ENCODE assay signal across 12 cellular contexts in genomic region chr5:175457466-175457865, GRCh38. TPM values are rescaled to one million over a fixed set of nuclear protein-coding genes. Genes with fewer than 3 reads are reported as not detected.
DNase-seq lines count a peak whose midpoint lies in the region; ATAC-seq and TF ChIP-seq lines count a peak whose summit lies in the region.
"Had no signal": no experiment of that assay in that cellular context is flagged by ENCODE, and none has a peak within 500 bp of the region (broad histone marks: within the 10 kb centered on the region; RNA-seq: fewer than 3 reads in every experiment).

No MANE protein-coding gene starts in this region.

- H3K4me3 Mint-ChIP-seq in activated CD4-positive, alpha-beta T cell treated with anti-CD3 and anti-CD28 coated beads, Interleukin-2, amount 10 ng/mL, durations not matched to agents 7 days and 5 days, result no peak overlapping the region
- H3K4me3 Mint-ChIP-seq: CD8-positive, alpha-beta memory T cell had no signal

- no peaks in the 10 kb centered on the region for H3K9me3 ChIP-seq in MM.1S (replicated peaks; ENCODE audit: insufficient read depth, low read length)
- H3K9me3 ChIP-seq: lower lobe of right lung, SJSA1, vagina had no signal

- no peaks in the 10 kb centered on the region for H3K9me3 Mint-ChIP-seq in activated CD4-positive, alpha-beta T cell treated with anti-CD3 and anti-CD28 coated beads, Interleukin-2, amount 10 ng/mL, durations not matched to agents 7 days and 5 days
- H3K9me3 Mint-ChIP-seq: CD8-positive, alpha-beta memory T cell had no signal

- no peak overlapping the region for H3K9ac ChIP-seq in MM.1S (ENCODE audit: low read length)

- H3K79me2 ChIP-seq in MM.1S (ENCODE audit: low read length), result no peaks in the 10 kb centered on the region

- H3K4me3 ChIP-seq in MM.1S (ENCODE audit: low read length), result no peak overlapping the region
- H3K4me3 ChIP-seq: lower lobe of right lung, SJSA1, vagina had no signal

- peaks cover 5% of the 10 kb centered on the region for H3K4me1 Mint-ChIP-seq in activated CD4-positive, alpha-beta T cell treated with anti-CD3 and anti-CD28 coated beads, Interleukin-2, amount 10 ng/mL, durations not matched to agents 7 days and 5 days

- no peaks in the 10 kb centered on the region for H4K20me1 ChIP-seq in MM.1S (ENCODE audit: insufficient read depth, low read length)

- no peak overlapping the region for H3K27ac Mint-ChIP-seq in activated CD4-positive, alpha-beta T cell treated with anti-CD3 and anti-CD28 coated beads, Interleukin-2, amount 10 ng/mL, durations not matched to agents 7 days and 5 days
- H3K27ac Mint-ChIP-seq: CD8-positive, alpha-beta memory T cell had no signal

- POLR2A ChIA-PET in activated CD4-positive, alpha-beta T cell treated with anti-CD3 and anti-CD28 coated beads, Interleukin-2, amount 10 ng/mL, durations not matched to agents 7 days and 5 days (lab: Charles Lee), result no interaction called here

- CTCF ChIA-PET in activated CD4-positive, alpha-beta T cell treated with anti-CD3 and anti-CD28 coated beads, Interleukin-2, amount 10 ng/mL, durations not matched to agents 7 days and 5 days (lab: Charles Lee), result interaction anchor here (0.6 kb wide), 1 partner anchor 1572 kb away, joined by 4 read pairs; no protein-coding TSS in a partner anchor

- no peak overlapping the region for H3K4me2 ChIP-seq in MM.1S (ENCODE audit: low read depth, low read length)

- H3F3A ChIP-seq in MM.1S (ENCODE audit: insufficient read depth, low read length), result no peaks in the 10 kb centered on the region; the same call in 1 of the 2 replicates

- in situ Hi-C loops in Caki2 (cut with HindIII; ENCODE audit: low pct_unique_long_range_greater_than_20kb, low sequenced_read_pairs), result no loop called here

- H3K36me3 ChIP-seq in MM.1S (replicated peaks; ENCODE audit: insufficient read depth, low read length), result no peaks in the 10 kb centered on the region
- H3K36me3 ChIP-seq: lower lobe of right lung, SJSA1, vagina had no signal

- no peak overlapping the region for H2AFZ ChIP-seq in MM.1S (ENCODE audit: low read length)

- DNase-seq in Caki2 (ENCODE audit: low read depth) (peak; percentile 57), MM.1S (peak; percentile 71), NCI-H774 (lab: John Stamatoyannopoulos, UW) (no peak), activated T-cell treated with anti-CD3 and anti-CD28 coated beads for 4 hours (no peak)
- no peak for DNase-seq in activated CD4-positive, alpha-beta T cell treated with anti-CD3 and anti-CD28 coated beads, Interleukin-2, amount 10 ng/mL, durations not matched to agents 7 days and 5 days
- DNase-seq: CD8-positive, alpha-beta memory T cell; lower lobe of right lung had no signal

- no peaks in the 10 kb centered on the region for H3K9me2 ChIP-seq in MM.1S (replicated peaks; ENCODE audit: insufficient read depth, low read length)

- ATAC-seq in GM19025 (IDR thresholded peaks at IDR 0.05; ENCODE audit: low read depth, unreplicated experiment) (peak; percentile 91), HG02840 (IDR thresholded peaks at IDR 0.05; ENCODE audit: low FRiP score, unreplicated experiment) (peak; percentile 78), esophagus mucosa (no peak)
- ATAC-seq: lower lobe of right lung had no signal

- TF ChIP-seq CTCF in MM.1S (IDR thresholded peaks at IDR 0.05; ENCODE audit: low read length), result peak; percentile 14; the same call in 1 of the 2 replicates

- no peaks in the 10 kb centered on the region for H3K27me3 ChIP-seq in MM.1S (replicated peaks; ENCODE audit: insufficient read depth, low read length)
- H3K27me3 ChIP-seq: SJSA1, vagina had no signal

- H3K27me3 Mint-ChIP-seq in activated CD4-positive, alpha-beta T cell treated with anti-CD3 and anti-CD28 coated beads, Interleukin-2, amount 10 ng/mL, durations not matched to agents 7 days and 5 days, result peaks cover 24% of the 10 kb centered on the region

- peaks cover 15% of the 10 kb centered on the region for H3K4me1 ChIP-seq in MM.1S (ENCODE audit: low read length)
- H3K4me1 ChIP-seq: lower lobe of right lung, vagina had no signal

- no peak overlapping the region for H3K27ac ChIP-seq in MM.1S (ENCODE audit: low read length)
- H3K27ac ChIP-seq: lower lobe of right lung, SJSA1, vagina had no signal

- H3K36me3 Mint-ChIP-seq in activated CD4-positive, alpha-beta T cell treated with anti-CD3 and anti-CD28 coated beads, Interleukin-2, amount 10 ng/mL, durations not matched to agents 7 days and 5 days (ENCODE audit: low read depth), result no peaks in the 10 kb centered on the region
- H3K36me3 Mint-ChIP-seq: CD8-positive, alpha-beta memory T cell had no signal

RNA-seq across cellular contexts. Expression of gene DRD1, which starts 13.5 kb away (rescaled TPM):
- total RNA-seq in Caki2 (2014; rRNA removed; shearing (Covaris generic); ENCODE audit: low replicate concordance), result not detected in 2 replicates
- total RNA-seq in esophagus mucosa, result not detected
- not detected for total RNA-seq in activated CD4-positive, alpha-beta T cell treated with anti-CD3 and anti-CD28 coated beads, Interleukin-2, amount 10 ng/mL, durations not matched to agents 7 days and 5 days
- total RNA-seq: CD8-positive, alpha-beta memory T cell; vagina had no signal

RNA-seq across cellular contexts. Expression of gene SFXN1, which starts 20.9 kb away (rescaled TPM):
- 199 and 231 TPM in 2 replicates for total RNA-seq in Caki2 (2014; rRNA removed; shearing (Covaris generic); ENCODE audit: low replicate concordance)
- total RNA-seq in esophagus mucosa, result 35.8 TPM
- total RNA-seq in activated CD4-positive, alpha-beta T cell treated with anti-CD3 and anti-CD28 coated beads, Interleukin-2, amount 10 ng/mL, durations not matched to agents 7 days and 5 days, result 100 to 1,000 TPM; 149 to 163 TPM

Comparison
In these comparisons a context has a peak if more than half of its experiments do, and no peak if none do; other contexts are left out.
1. DNase-seq: peak in Caki2 (single experiment) and MM.1S (single experiment); none in NCI-H774 (single experiment), activated T-cell treated with anti-CD3 and anti-CD28 coated beads for 4 hours (single experiment) and activated CD4-positive, alpha-beta T cell treated with anti-CD3 and anti-CD28 coated beads, Interleukin-2, amount 10 ng/mL, durations not matched to agents 7 days and 5 days (single experiment).